Comparison of ENCODE assay signal across 1 cellular context in the genomic region with DNA sequence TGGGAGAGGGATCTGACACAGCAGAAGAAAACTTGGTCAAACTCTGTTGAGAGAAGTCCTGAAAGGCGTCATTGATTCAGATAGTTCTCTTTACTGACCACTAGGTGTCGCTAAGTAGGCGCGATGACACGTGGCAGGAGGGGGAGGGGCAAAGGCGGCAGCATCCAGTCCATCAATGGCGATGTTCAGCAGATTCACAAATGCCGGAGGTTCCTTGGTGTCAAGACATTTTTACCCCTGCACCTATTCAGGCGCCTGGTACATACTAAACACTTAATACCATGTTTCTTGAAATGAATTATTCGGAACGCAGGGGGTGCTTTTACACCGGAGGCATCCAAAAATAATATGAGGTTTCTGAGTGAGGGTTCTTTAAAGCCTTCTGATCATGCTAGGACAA.
A peak's percentile ranks its signal among the peaks of the same experiment; 100 is the strongest.
TF ChIP-seq lines count a peak whose summit lies in the region.

No MANE protein-coding gene starts in this region.

TF ChIP-seq in K562, 482 proteins besides CTCF, POLR2A, EP300 and RAD21 (continued from another document and continues in another):
- TF ChIP-seq GMEB1 (CRISPR knock-in tag; IDR thresholded peaks at IDR 0.05) (0 out of 2 replicates have a peak, but pooled peaks have one; percentile 6), ZBTB11 (CRISPR knock-in tag; IDR thresholded peaks at IDR 0.05) (no peak), CBX8 (IDR thresholded peaks at IDR 0.05; ENCODE audit: borderline replicate concordance, extremely low read depth, low read depth, low read length, poor library complexity, severe bottlenecking) (no peak), KLF16 (IDR thresholded peaks at IDR 0.05) (peak; percentile 70), PHB (CRISPR knock-in tag; IDR thresholded peaks at IDR 0.05) (no peak), ZNF175 (CRISPR knock-in tag; IDR thresholded peaks at IDR 0.05; ENCODE audit: low read depth) (0 out of 2 replicates have a peak, but pooled peaks have one; percentile 39), ZNF764 (CRISPR knock-in tag; IDR thresholded peaks at IDR 0.05; ENCODE audit: low read depth) (no peak), KLF10 (CRISPR knock-in tag; IDR thresholded peaks at IDR 0.05) (no peak), MEF2A (IDR thresholded peaks at IDR 0.05; ENCODE audit: control insufficient read depth, low read depth, low read length) (no peak), KDM1A (IDR thresholded peaks at IDR 0.05) (peak in 1 of 2 experiments; percentile 31; a peak in 1 of 4 replicates), GTF3C2 (IDR thresholded peaks at IDR 0.05; ENCODE audit: borderline replicate concordance, extremely low read depth, insufficient read length) (no peak), USF2 (CRISPR knock-in tag; IDR thresholded peaks at IDR 0.05) (peak; percentile 75), SP2 (IDR thresholded peaks at IDR 0.05; ENCODE audit: extremely low read depth, low read depth, low read length, poor library complexity, severe bottlenecking) (no peak), THRAP3 (IDR thresholded peaks at IDR 0.05; ENCODE audit: borderline replicate concordance) (no peak), TCF7L2 (IDR thresholded peaks at IDR 0.05; ENCODE audit: low read depth, low read length) (no peak), ZNF79 (CRISPR knock-in tag; IDR thresholded peaks at IDR 0.05; ENCODE audit: low read depth) (0 out of 2 replicates have a peak, but pooled peaks have one; percentile 27), VEZF1 (CRISPR knock-in tag; IDR thresholded peaks at IDR 0.05) (peak; percentile 73), KAT8 (IDR thresholded peaks at IDR 0.05; ENCODE audit: low read depth) (no peak), TBP (optimal IDR thresholded peaks at IDR 0.05; ENCODE audit: low read depth, low read length) (peak; percentile 49), ZNF668 (CRISPR knock-in tag; IDR thresholded peaks at IDR 0.05) (no peak), MEIS2 (IDR thresholded peaks at IDR 0.05; ENCODE audit: partially characterized antibody) (peak; percentile 41), MYC (IDR thresholded peaks at IDR 0.05; ENCODE audit: low read depth, low read length) (peak; percentile 96), MYC (CRISPR knock-in tag; IDR thresholded peaks at IDR 0.05; ENCODE audit: borderline replicate concordance, low read depth) (no peak), CTBP1 (IDR thresholded peaks at IDR 0.05; ENCODE audit: borderline replicate concordance) (peak; percentile 75; the same call in 1 of the 2 replicates), ZZZ3 (IDR thresholded peaks at IDR 0.05) (no peak), STAT5A (IDR thresholded peaks at IDR 0.05; ENCODE audit: borderline replicate concordance, low read length) (no peak; the same call in 1 of the 2 replicates), CREM (IDR thresholded peaks at IDR 0.05; ENCODE audit: low read depth) (peak; percentile 92), MXI1 (IDR thresholded peaks at IDR 0.05; ENCODE audit: low read depth, low read length) (0 out of 2 replicates have a peak, but pooled peaks have one; percentile 22), FOXJ3 (CRISPR knock-in tag; IDR thresholded peaks at IDR 0.05) (no peak), DNMT1 (IDR thresholded peaks at IDR 0.05) (no peak), SMARCA4 (IDR thresholded peaks at IDR 0.05) (0 out of 2 replicates have a peak, but pooled peaks have one; percentile 32), PTBP1 (IDR thresholded peaks at IDR 0.05; ENCODE audit: low read depth, low read length) (no peak), CREB1 (IDR thresholded peaks at IDR 0.05) (peak; percentile 67), CREB1 (CRISPR knock-in tag; IDR thresholded peaks at IDR 0.05) (peak; percentile 86), ZNF316 (IDR thresholded peaks at IDR 0.05) (no peak)
- TF ChIP-seq, protein P1, sequence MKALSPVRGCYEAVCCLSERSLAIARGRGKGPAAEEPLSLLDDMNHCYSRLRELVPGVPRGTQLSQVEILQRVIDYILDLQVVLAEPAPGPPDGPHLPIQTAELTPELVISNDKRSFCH (CRISPR knock-in tag; IDR thresholded peaks at IDR 0.05), result no peak
- TF ChIP-seq, protein P1 (tag; IDR thresholded peaks at IDR 0.05), result no peak
- TF ChIP-seq, protein P2, sequence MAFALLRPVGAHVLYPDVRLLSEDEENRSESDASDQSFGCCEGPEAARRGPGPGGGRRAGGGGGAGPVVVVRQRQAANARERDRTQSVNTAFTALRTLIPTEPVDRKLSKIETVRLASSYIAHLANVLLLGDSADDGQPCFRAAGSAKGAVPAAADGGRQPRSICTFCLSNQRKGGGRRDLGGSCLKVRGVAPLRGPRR (CRISPR knock-in tag; IDR thresholded peaks at IDR 0.05), result no peak
- TF ChIP-seq, protein P3, sequence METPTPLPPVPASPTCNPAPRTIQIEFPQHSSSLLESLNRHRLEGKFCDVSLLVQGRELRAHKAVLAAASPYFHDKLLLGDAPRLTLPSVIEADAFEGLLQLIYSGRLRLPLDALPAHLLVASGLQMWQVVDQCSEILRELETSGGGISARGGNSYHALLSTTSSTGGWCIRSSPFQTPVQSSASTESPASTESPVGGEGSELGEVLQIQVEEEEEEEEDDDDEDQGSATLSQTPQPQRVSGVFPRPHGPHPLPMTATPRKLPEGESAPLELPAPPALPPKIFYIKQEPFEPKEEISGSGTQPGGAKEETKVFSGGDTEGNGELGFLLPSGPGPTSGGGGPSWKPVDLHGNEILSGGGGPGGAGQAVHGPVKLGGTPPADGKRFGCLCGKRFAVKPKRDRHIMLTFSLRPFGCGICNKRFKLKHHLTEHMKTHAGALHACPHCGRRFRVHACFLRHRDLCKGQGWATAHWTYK (CRISPR knock-in tag; IDR thresholded peaks at IDR 0.05), result no peak
